In genomic region chr20:59015812-59016711, GRCh38 we compare ENCODE assay signal across 1 cellular context.
TF ChIP-seq lines count a peak whose summit lies in the region.

No MANE protein-coding gene starts in this region.

TF ChIP-seq in K562, 482 proteins besides CTCF, POLR2A, EP300 and RAD21:
- TF ChIP-seq ZBTB26 (CRISPR knock-in tag; IDR thresholded peaks at IDR 0.05) (no peak), HINFP (tag; conservative IDR thresholded peaks at IDR 0.05; ENCODE audit: low read depth) (no peak), SMAD4 (CRISPR knock-in tag; conservative IDR thresholded peaks at IDR 0.05) (0 out of 2 replicates have a peak, but pooled peaks have one; percentile 18), E2F3 (CRISPR knock-in tag; IDR thresholded peaks at IDR 0.05) (no peak), ARID3A (IDR thresholded peaks at IDR 0.05; ENCODE audit: borderline replicate concordance, low read depth, low read length) (no peak), E2F6 (IDR thresholded peaks at IDR 0.05; ENCODE audit: borderline replicate concordance in 1 of 2, extremely low read depth in 1 of 2, insufficient read depth in 1 of 2, insufficient read length in 1 of 2, low read depth in 1 of 2, low read length in 1 of 2, poor library complexity in 1 of 2, severe bottlenecking in 1 of 2) (peak in 1 of 2 experiments; percentile 29), CBFA2T3 (IDR thresholded peaks at IDR 0.05) (peak; percentile 20; the same call in 1 of the 2 replicates), SPI1 (IDR thresholded peaks at IDR 0.05; ENCODE audit: borderline replicate concordance, low read depth, low read length) (peak; percentile 78), NR2F6 (CRISPR knock-in tag; IDR thresholded peaks at IDR 0.05) (no peak)
